ENCODE assay signal across 9 cellular contexts in the genomic region with DNA sequence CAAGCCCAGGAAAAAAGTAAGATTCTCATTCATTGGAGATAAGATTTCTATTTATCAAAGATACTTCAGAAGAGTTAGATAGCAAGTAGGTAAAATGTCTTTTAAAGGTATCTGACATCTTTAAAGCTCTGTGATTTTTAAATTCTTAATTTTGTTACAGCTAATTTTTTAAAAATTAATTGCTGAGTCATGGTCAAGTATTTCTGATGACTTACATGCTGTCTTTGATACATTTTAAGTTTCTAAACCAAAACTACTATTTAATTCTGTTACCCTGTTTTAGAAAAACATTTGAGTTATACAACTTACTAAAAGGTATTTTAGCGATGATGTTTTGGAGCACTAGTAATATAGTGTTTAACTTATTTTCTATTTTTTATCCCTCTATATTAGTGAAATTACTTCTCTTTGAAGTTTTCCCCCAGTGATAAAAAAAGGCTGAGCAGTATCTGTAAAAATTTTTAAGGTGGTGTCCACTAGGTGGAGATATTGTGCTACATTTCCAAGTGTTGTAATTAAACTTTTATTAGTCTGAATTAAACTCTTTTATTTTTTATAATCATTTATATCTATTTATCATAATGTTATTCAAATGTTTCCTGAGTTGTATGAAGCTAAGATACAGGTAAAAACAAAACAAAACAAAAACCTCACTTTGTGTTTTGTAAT. TPM values are rescaled to one million over a fixed set of nuclear protein-coding genes. Genes with fewer than 3 reads are reported as not detected.
DNase-seq lines count a peak whose midpoint lies in the region; ATAC-seq, FAIRE-seq and TF ChIP-seq lines count a peak whose summit lies in the region.
"Had no signal": no experiment of that assay in that cellular context is flagged by ENCODE, and none has a peak within 500 bp of the region (broad histone marks: within the 10 kb centered on the region; RNA-seq: fewer than 3 reads in every experiment).

No MANE protein-coding gene starts in this region.

- no peak overlapping the region for H3K4me2 ChIP-seq in GM23338

- H3K79me2 ChIP-seq in GM23338 (replicated peaks; ENCODE audit: insufficient read depth): no peaks in the 10 kb centered on the region

- FAIRE-seq in TTC549 (lab: Jason Lieb, UNC): peak; percentile 96

- H3K27ac Mint-ChIP-seq in GM23338: no peak overlapping the region

- no peak overlapping the region for H3K4me3 Mint-ChIP-seq in GM23338

- H4K20me1 ChIP-seq in GM23338 (replicated peaks; ENCODE audit: insufficient read depth): no peaks in the 10 kb centered on the region

- no peaks in the 10 kb centered on the region for H3K4me1 Mint-ChIP-seq in GM23338

- H3K36me3 Mint-ChIP-seq in GM23338 (ENCODE audit: low read depth): peaks cover 17% of the 10 kb centered on the region; the same call in 2 of the 3 replicates

- no peaks in the 10 kb centered on the region for H3K9me2 ChIP-seq in GM23338 (ENCODE audit: insufficient read depth)

- no peak overlapping the region for H2AFZ ChIP-seq in GM23338

- H3K36me3 ChIP-seq in BJ (ENCODE audit: control insufficient read depth, insufficient read depth, low read length): no peaks in the 10 kb centered on the region
- H3K36me3 ChIP-seq in GM23338 (ENCODE audit: insufficient read depth): no peaks in the 10 kb centered on the region
- no peaks in the 10 kb centered on the region for H3K36me3 ChIP-seq in aorta (ENCODE audit: control insufficient read depth in 1 of 2, insufficient read depth in 2 of 2, low read length in 1 of 2)

- ATAC-seq in GM23338 (no peak), aorta (ENCODE audit: low FRiP score) (no peak), GM18861 (IDR thresholded peaks at IDR 0.05; ENCODE audit: unreplicated experiment) (no peak), HG02840 (IDR thresholded peaks at IDR 0.05; ENCODE audit: low FRiP score, unreplicated experiment) (no peak)

- TF ChIP-seq CTCF in BJ (IDR thresholded peaks at IDR 0.05; ENCODE audit: insufficient read depth, low read depth, low read length) (peak; percentile 48), GM23338 (conservative IDR thresholded peaks at IDR 0.05; ENCODE audit: low read depth in 2 of 2) (no peak; a peak in 2 of 4 replicates)

- intact Hi-C loops in aorta (cut with DNase I): no loop called here

- 23 to 30% methylated on average over 1 of the region's 1 CpG for WGBS in aorta, 2 donors

- no peaks in the 10 kb centered on the region for H3K27me3 ChIP-seq in BJ (ENCODE audit: control insufficient read depth, insufficient read depth, low read length)
- no peaks in the 10 kb centered on the region for H3K27me3 ChIP-seq in GM23338 (ENCODE audit: insufficient read depth)
- no peaks in the 10 kb centered on the region for H3K27me3 ChIP-seq in aorta (ENCODE audit: control insufficient read depth in 1 of 2, insufficient read depth in 2 of 2, low read length in 1 of 2)

- POLR2A ChIA-PET in BJ (lab: Charles Lee): no interaction called here

- no peaks in the 10 kb centered on the region for H3F3A ChIP-seq in GM23338 (replicated peaks; ENCODE audit: low read depth)

- H3K4me3 ChIP-seq in BJ (ENCODE audit: low read depth, low read length) (no peak overlapping the region), GM23338 (no peak overlapping the region), aorta (ENCODE audit: low read length in 2 of 2) (no peak overlapping the region)

- H3K9me3 ChIP-seq in aorta (ENCODE audit: control insufficient read depth, low read length): no peaks in the 10 kb centered on the region

- DNase-seq in BJ (ENCODE audit: low read depth) (no peak), GM23338 (ENCODE audit: low spot score) (peak; percentile 54), iPS-NIHi7 (ENCODE audit: extremely low spot score) (peak; percentile 2), aorta (no peak)
- no peak for DNase-seq in effector CD8-positive, alpha-beta T cell (lab: John Stamatoyannopoulos, UW)

- H3K4me1 ChIP-seq in GM23338 (ENCODE audit: insufficient read depth) (no peaks in the 10 kb centered on the region), aorta (ENCODE audit: control insufficient read depth in 1 of 2, insufficient read depth in 2 of 2, low read length in 2 of 2) (no peaks in the 10 kb centered on the region)

- peaks cover 24% of the 10 kb centered on the region for H3K9me3 Mint-ChIP-seq in GM23338

- CTCF ChIA-PET in BJ (lab: Yijun Ruan, JAX): no interaction called here

- H3K27ac ChIP-seq in GM23338 (ENCODE audit: low read depth): no peak overlapping the region
- H3K27ac ChIP-seq in aorta (ENCODE audit: low read depth in 1 of 2, low read length in 2 of 2): no peak overlapping the region
- H3K27ac ChIP-seq: epithelial cell of prostate had no signal

- no peaks in the 10 kb centered on the region for H3K27me3 Mint-ChIP-seq in GM23338 (ENCODE audit: insufficient read depth, low read depth, poor library complexity)

TF ChIP-seq in GM23338, 12 proteins besides CTCF, POLR2A, EP300 and RAD21:
- TF ChIP-seq EZH2phosphoT487 (IDR thresholded peaks at IDR 0.05; ENCODE audit: unreplicated experiment): no peak
- no peak for TF ChIP-seq ZNF114 (CRISPR knock-in tag; IDR thresholded peaks at IDR 0.05)
- TF ChIP-seq, protein P1, sequence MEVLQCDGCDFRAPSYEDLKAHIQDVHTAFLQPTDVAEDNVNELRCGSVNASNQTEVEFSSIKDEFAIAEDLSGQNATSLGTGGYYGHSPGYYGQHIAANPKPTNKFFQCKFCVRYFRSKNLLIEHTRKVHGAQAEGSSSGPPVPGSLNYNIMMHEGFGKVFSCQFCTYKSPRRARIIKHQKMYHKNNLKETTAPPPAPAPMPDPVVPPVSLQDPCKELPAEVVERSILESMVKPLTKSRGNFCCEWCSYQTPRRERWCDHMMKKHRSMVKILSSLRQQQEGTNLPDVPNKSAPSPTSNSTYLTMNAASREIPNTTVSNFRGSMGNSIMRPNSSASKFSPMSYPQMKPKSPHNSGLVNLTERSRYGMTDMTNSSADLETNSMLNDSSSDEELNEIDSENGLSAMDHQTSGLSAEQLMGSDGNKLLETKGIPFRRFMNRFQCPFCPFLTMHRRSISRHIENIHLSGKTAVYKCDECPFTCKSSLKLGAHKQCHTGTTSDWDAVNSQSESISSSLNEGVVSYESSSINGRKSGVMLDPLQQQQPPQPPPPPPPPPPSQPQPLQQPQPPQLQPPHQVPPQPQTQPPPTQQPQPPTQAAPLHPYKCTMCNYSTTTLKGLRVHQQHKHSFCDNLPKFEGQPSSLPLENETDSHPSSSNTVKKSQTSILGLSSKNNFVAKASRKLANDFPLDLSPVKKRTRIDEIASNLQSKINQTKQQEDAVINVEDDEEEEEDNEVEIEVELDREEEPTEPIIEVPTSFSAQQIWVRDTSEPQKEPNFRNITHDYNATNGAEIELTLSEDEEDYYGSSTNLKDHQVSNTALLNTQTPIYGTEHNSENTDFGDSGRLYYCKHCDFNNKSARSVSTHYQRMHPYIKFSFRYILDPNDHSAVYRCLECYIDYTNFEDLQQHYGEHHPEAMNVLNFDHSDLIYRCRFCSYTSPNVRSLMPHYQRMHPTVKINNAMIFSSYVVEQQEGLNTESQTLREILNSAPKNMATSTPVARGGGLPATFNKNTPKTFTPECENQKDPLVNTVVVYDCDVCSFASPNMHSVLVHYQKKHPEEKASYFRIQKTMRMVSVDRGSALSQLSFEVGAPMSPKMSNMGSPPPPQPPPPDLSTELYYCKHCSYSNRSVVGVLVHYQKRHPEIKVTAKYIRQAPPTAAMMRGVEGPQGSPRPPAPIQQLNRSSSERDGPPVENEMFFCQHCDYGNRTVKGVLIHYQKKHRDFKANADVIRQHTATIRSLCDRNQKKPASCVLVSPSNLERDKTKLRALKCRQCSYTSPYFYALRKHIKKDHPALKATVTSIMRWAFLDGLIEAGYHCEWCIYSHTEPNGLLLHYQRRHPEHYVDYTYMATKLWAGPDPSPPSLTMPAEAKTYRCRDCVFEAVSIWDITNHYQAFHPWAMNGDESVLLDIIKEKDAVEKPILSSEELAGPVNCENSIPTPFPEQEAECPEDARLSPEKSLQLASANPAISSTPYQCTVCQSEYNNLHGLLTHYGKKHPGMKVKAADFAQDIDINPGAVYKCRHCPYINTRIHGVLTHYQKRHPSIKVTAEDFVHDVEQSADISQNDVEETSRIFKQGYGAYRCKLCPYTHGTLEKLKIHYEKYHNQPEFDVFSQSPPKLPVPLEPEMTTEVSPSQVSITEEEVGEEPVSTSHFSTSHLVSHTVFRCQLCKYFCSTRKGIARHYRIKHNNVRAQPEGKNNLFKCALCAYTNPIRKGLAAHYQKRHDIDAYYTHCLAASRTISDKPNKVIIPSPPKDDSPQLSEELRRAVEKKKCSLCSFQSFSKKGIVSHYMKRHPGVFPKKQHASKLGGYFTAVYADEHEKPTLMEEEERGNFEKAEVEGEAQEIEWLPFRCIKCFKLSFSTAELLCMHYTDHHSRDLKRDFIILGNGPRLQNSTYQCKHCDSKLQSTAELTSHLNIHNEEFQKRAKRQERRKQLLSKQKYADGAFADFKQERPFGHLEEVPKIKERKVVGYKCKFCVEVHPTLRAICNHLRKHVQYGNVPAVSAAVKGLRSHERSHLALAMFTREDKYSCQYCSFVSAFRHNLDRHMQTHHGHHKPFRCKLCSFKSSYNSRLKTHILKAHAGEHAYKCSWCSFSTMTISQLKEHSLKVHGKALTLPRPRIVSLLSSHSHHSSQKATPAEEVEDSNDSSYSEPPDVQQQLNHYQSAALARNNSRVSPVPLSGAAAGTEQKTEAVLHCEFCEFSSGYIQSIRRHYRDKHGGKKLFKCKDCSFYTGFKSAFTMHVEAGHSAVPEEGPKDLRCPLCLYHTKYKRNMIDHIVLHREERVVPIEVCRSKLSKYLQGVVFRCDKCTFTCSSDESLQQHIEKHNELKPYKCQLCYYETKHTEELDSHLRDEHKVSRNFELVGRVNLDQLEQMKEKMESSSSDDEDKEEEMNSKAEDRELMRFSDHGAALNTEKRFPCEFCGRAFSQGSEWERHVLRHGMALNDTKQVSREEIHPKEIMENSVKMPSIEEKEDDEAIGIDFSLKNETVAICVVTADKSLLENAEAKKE (CRISPR knock-in tag; IDR thresholded peaks at IDR 0.05): no peak
- TF ChIP-seq, protein P2, sequence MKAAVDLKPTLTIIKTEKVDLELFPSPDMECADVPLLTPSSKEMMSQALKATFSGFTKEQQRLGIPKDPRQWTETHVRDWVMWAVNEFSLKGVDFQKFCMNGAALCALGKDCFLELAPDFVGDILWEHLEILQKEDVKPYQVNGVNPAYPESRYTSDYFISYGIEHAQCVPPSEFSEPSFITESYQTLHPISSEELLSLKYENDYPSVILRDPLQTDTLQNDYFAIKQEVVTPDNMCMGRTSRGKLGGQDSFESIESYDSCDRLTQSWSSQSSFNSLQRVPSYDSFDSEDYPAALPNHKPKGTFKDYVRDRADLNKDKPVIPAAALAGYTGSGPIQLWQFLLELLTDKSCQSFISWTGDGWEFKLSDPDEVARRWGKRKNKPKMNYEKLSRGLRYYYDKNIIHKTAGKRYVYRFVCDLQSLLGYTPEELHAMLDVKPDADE (IDR thresholded peaks at IDR 0.05): no peak
- TF ChIP-seq ZNF331 (CRISPR knock-in tag; IDR thresholded peaks at IDR 0.05; ENCODE audit: low read depth): no peak
- TF ChIP-seq CREB1 (CRISPR knock-in tag; IDR thresholded peaks at IDR 0.05; ENCODE audit: low read depth): no peak

RNA-seq across cellular contexts. Expression of a gene that starts 11.5 kb away (rescaled TPM):
- polyA plus RNA-seq in BJ (2011; rRNA removed): 5.9 and 8.7 TPM in 2 replicates
- 16.1 and 18.4 TPM in 2 replicates for polyA minus RNA-seq in BJ (2011; rRNA and poly(A)+ RNA removed)
- total RNA-seq in GM23338 (2014; rRNA removed; shearing (Covaris generic)): 16.5 and 18.5 TPM in 2 replicates
- 1.4 and 2.5 TPM in 2 replicates for polyA plus RNA-seq in GM23338 (2016; fragmentation: Nextera tagmentation; extraction: Ambion mirVana)
- 1 to 10 TPM; 5.4 to 6.5 TPM for total RNA-seq in aorta
- polyA plus RNA-seq in aorta: 1 to 10 TPM; 2.3 to 4.1 TPM

Comparison
In these comparisons a context has a peak if more than half of its experiments do, and no peak if none do; other contexts are left out.
1. DNase-seq: peak in GM23338 (single experiment) and iPS-NIHi7 (single experiment); none in BJ (single experiment), aorta (0 of 2) and effector CD8-positive, alpha-beta T cell (single experiment).